Comparison of ENCODE assay signal across 12 cellular contexts in the genomic region with DNA sequence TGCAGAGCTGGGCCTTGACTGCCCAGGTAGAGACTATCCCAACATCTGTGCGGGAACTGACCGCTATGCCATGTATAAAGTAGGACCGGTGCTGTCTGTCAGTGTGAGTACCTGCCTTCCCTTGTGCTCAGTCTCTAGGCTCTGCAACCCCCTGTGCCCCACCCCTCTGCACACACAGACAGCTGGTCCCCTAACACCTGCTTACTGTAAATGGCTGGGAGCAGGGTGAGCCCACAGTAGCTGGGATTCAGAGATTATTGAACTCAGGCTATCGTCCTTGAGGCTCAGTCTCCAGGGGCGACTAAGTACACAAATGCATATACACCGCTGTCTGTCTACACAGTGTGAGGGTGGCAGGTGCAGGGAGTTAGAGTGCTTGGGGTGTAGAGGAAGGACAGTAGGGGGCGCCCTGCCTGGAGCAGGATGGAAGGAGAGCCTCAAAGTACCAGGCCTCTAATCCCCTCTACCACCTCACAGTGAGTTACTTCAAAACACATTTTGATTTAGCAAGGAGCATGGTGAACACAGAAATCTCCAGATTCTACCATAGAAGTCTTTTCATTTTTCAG. TPM values are rescaled to one million over a fixed set of nuclear protein-coding genes. Genes with fewer than 3 reads are reported as not detected.
A peak's percentile ranks its signal among the peaks of the same experiment; 100 is the strongest.
DNase-seq lines count a peak whose midpoint lies in the region; ATAC-seq, FAIRE-seq and TF ChIP-seq lines count a peak whose summit lies in the region.
"Had no signal": no experiment of that assay in that cellular context is flagged by ENCODE, and none has a peak within 500 bp of the region (broad histone marks: within the 10 kb centered on the region; RNA-seq: fewer than 3 reads in every experiment).

No MANE protein-coding gene starts in this region.

- no peaks in the 10 kb centered on the region for H3K9me3 Mint-ChIP-seq in activated T-helper 1 cell treated with anti-CD3 and anti-CD28 coated beads, Interleukin-12 subunit alpha, Interleukin-12 subunit beta, Interleukin-2, Interleukin-4 antibody, amounts not matched to agents 30 ng/mL and 10 ng/mL and 1 ng/mL, durations not matched to agents 14 hours and 24 hours and 36 hours
- H3K9me3 Mint-ChIP-seq in type B pancreatic cell, result no peaks in the 10 kb centered on the region
- H3K9me3 Mint-ChIP-seq: activated T-cell treated with anti-CD3 and anti-CD28 coated beads, Interleukin-2, amount 50 U/mL, for 4 hours had no signal

- peak overlapping the region; percentile 55 for H3K27ac Mint-ChIP-seq in activated T-helper 1 cell treated with anti-CD3 and anti-CD28 coated beads, Interleukin-12 subunit alpha, Interleukin-12 subunit beta, Interleukin-2, Interleukin-4 antibody, amounts not matched to agents 30 ng/mL and 10 ng/mL and 1 ng/mL, durations not matched to agents 14 hours and 24 hours and 36 hours
- no peak overlapping the region for H3K27ac Mint-ChIP-seq in type B pancreatic cell

- CTCF ChIA-PET in BJ (lab: Yijun Ruan, JAX), result interaction anchor here (1.3 to 4.5 kb wide), 4 partner anchors 8 to 133 kb away, joined by 3 to 32 read pairs (median 12); no protein-coding TSS in a partner anchor

- no peaks in the 10 kb centered on the region for H3K9me3 ChIP-seq in keratinocyte (ENCODE audit: control insufficient read depth, low read depth, low read length)
- H3K9me3 ChIP-seq: heart left ventricle had no signal

- H3K4me3 Mint-ChIP-seq in activated T-helper 1 cell treated with anti-CD3 and anti-CD28 coated beads, Interleukin-12 subunit alpha, Interleukin-12 subunit beta, Interleukin-2, Interleukin-4 antibody, amounts not matched to agents 30 ng/mL and 10 ng/mL and 1 ng/mL, durations not matched to agents 14 hours and 24 hours and 36 hours, result no peak overlapping the region
- H3K4me3 Mint-ChIP-seq in type B pancreatic cell, result no peak overlapping the region
- H3K4me3 Mint-ChIP-seq: activated T-cell treated with anti-CD3 and anti-CD28 coated beads, Interleukin-2, amount 50 U/mL, for 4 hours had no signal

- H3K4me1 Mint-ChIP-seq in activated T-helper 1 cell treated with anti-CD3 and anti-CD28 coated beads, Interleukin-12 subunit alpha, Interleukin-12 subunit beta, Interleukin-2, Interleukin-4 antibody, amounts not matched to agents 30 ng/mL and 10 ng/mL and 1 ng/mL, durations not matched to agents 14 hours and 24 hours and 36 hours (ENCODE audit: low read depth), result peaks cover 48% of the 10 kb centered on the region
- peaks cover 5% of the 10 kb centered on the region for H3K4me1 Mint-ChIP-seq in type B pancreatic cell (ENCODE audit: unreplicated experiment)

- H3K27ac ChIP-seq in keratinocyte (ENCODE audit: control insufficient read depth, insufficient read depth, low read length), result no peak overlapping the region
- H3K27ac ChIP-seq: heart left ventricle had no signal

- H3K27me3 ChIP-seq in BJ (ENCODE audit: control insufficient read depth, insufficient read depth, low read length) (no peaks in the 10 kb centered on the region), H7 (ENCODE audit: control insufficient read depth, insufficient read depth, low read length) (no peaks in the 10 kb centered on the region), keratinocyte (ENCODE audit: control insufficient read depth, extremely low read depth, insufficient read depth, low read length) (no peaks in the 10 kb centered on the region)
- H3K27me3 ChIP-seq: heart left ventricle had no signal

- H3K27me3 Mint-ChIP-seq in activated T-helper 1 cell treated with anti-CD3 and anti-CD28 coated beads, Interleukin-12 subunit alpha, Interleukin-12 subunit beta, Interleukin-2, Interleukin-4 antibody, amounts not matched to agents 30 ng/mL and 10 ng/mL and 1 ng/mL, durations not matched to agents 14 hours and 24 hours and 36 hours (ENCODE audit: insufficient read depth), result no peaks in the 10 kb centered on the region
- no peaks in the 10 kb centered on the region for H3K27me3 Mint-ChIP-seq in type B pancreatic cell

- intact Hi-C loops in activated T-helper 1 cell treated with anti-CD3 and anti-CD28 coated beads, Interleukin-12 subunit alpha, Interleukin-12 subunit beta, Interleukin-2, Interleukin-4 antibody, amounts not matched to agents 30 ng/mL and 10 ng/mL and 1 ng/mL, durations not matched to agents 14 hours and 24 hours and 36 hours (cut with micrococcal nuclease), result no loop called here

- H3K79me2 ChIP-seq in keratinocyte (ENCODE audit: control insufficient read depth, insufficient read depth, low read length), result peaks cover 39% of the 10 kb centered on the region

- peaks cover 3% of the 10 kb centered on the region for H3K9me1 ChIP-seq in keratinocyte (ENCODE audit: control insufficient read depth, extremely low read depth, insufficient read depth, low read length)

- POLR2A ChIA-PET in BJ (lab: Charles Lee), result no interaction called here

- peaks cover 22% of the 10 kb centered on the region for H3K36me3 ChIP-seq in BJ (ENCODE audit: control insufficient read depth, insufficient read depth, low read length)
- peaks cover 39% of the 10 kb centered on the region for H3K36me3 ChIP-seq in H7 (replicated peaks; ENCODE audit: control insufficient read depth, insufficient read depth, low read length)
- H3K36me3 ChIP-seq in keratinocyte (ENCODE audit: control insufficient read depth in 2 of 2, extremely low read depth in 1 of 2, insufficient read depth in 2 of 2, low read length in 2 of 2), result peaks cover 62 to 88% of the 10 kb centered on the region in 2 experiments

- H2AFZ ChIP-seq in keratinocyte (ENCODE audit: control insufficient read depth, low read length), result no peak overlapping the region

- ATAC-seq in HG02852 (IDR thresholded peaks at IDR 0.05; ENCODE audit: unreplicated experiment), result no peak
- ATAC-seq in HG03039 (IDR thresholded peaks at IDR 0.05; ENCODE audit: unreplicated experiment), result no peak
- ATAC-seq in HG03520 (IDR thresholded peaks at IDR 0.05; ENCODE audit: unreplicated experiment), result no peak

- H3K36me3 Mint-ChIP-seq in activated T-helper 1 cell treated with anti-CD3 and anti-CD28 coated beads, Interleukin-12 subunit alpha, Interleukin-12 subunit beta, Interleukin-2, Interleukin-4 antibody, amounts not matched to agents 30 ng/mL and 10 ng/mL and 1 ng/mL, durations not matched to agents 14 hours and 24 hours and 36 hours (ENCODE audit: low read depth), result peaks cover 62% of the 10 kb centered on the region
- H3K36me3 Mint-ChIP-seq in type B pancreatic cell, result no peaks in the 10 kb centered on the region

- no peak for FAIRE-seq in keratinocyte (lab: Jason Lieb, UNC)
- FAIRE-seq: GM18507 had no signal

- H3K9ac ChIP-seq in keratinocyte (ENCODE audit: control insufficient read depth, extremely low read depth, insufficient read depth, low read length), result no peak overlapping the region

- peaks cover 8% of the 10 kb centered on the region for H3K4me1 ChIP-seq in keratinocyte (ENCODE audit: control insufficient read depth, extremely low read depth, insufficient read depth, low read length)

- peak; percentile 22; the same call in 1 of the 2 replicates for TF ChIP-seq CTCF in BJ (IDR thresholded peaks at IDR 0.05; ENCODE audit: insufficient read depth, low read depth, low read length)
- peak; percentile 49 to 71 (median 56) for TF ChIP-seq CTCF in keratinocyte (optimal IDR thresholded peaks at IDR 0.05 in 1 of 3, IDR thresholded peaks at IDR 0.05 in 1 of 3, conservative IDR thresholded peaks at IDR 0.05 in 1 of 3; ENCODE audit: extremely low read depth in 1 of 3, insufficient read depth in 2 of 3, low read length in 3 of 3)
- TF ChIP-seq CTCF in type B pancreatic cell (conservative IDR thresholded peaks at IDR 0.05), result no peak

- H4K20me1 ChIP-seq in keratinocyte (ENCODE audit: control insufficient read depth, extremely low read depth, insufficient read depth, low read length), result peaks cover 41% of the 10 kb centered on the region

- DNase-seq in BJ (ENCODE audit: low read depth) (no peak), H7 (peak; percentile 68), keratinocyte (ENCODE audit: low read depth, low spot score) (no peak), type B pancreatic cell (ENCODE audit: extremely low spot score, unreplicated experiment) (no peak)
- no peak for DNase-seq in activated T-helper 1 cell treated with anti-CD3 and anti-CD28 coated beads, Interleukin-12 subunit alpha, Interleukin-12 subunit beta, Interleukin-2, Interleukin-4 antibody, amounts not matched to agents 30 ng/mL and 10 ng/mL and 1 ng/mL, durations not matched to agents 14 hours and 24 hours and 36 hours (ENCODE audit: low spot score)
- DNase-seq: activated T-cell treated with anti-CD3 and anti-CD28 coated beads, Interleukin-2, amount 50 U/mL, for 4 hours; heart left ventricle; NCI-H524 treated with DMSO at 0.1 percent for 48 hours had no signal

- no peak overlapping the region for H3K4me2 ChIP-seq in keratinocyte (ENCODE audit: control insufficient read depth, extremely low read depth, insufficient read depth, low read depth, low read length)

- H3K4me3 ChIP-seq in BJ (ENCODE audit: low read depth, low read length) (no peak overlapping the region), H7 (ENCODE audit: insufficient read depth, low read depth, low read length) (no peak overlapping the region), keratinocyte (ENCODE audit: control insufficient read depth in 2 of 3, extremely low read depth in 1 of 3, insufficient read depth in 2 of 3, low read depth in 1 of 3, low read length in 3 of 3) (no peak overlapping the region)
- H3K4me3 ChIP-seq: heart left ventricle had no signal

- dilution Hi-C loops in keratinocyte (cut with MboI; ENCODE audit: extremely low pct_ligation_motif_present, low sequenced_read_pairs), result no loop called here

RNA-seq across cellular contexts. Expression of a gene that starts 12.9 kb away (rescaled TPM):
- polyA plus RNA-seq in BJ (2011; rRNA removed) (19.2 and 25.1 TPM in 2 replicates), keratinocyte (165 to 226 TPM (median 202 TPM) in 3 replicates)
- 5.2 and 7.4 TPM in 2 replicates for polyA minus RNA-seq in BJ (2011; rRNA and poly(A)+ RNA removed)
- 32.7 and 46.1 TPM in 2 replicates for total RNA-seq in H7 (2014; rRNA removed; shearing (Covaris generic))
- 51.6 and 55.4 TPM in 2 replicates for total RNA-seq in activated T-helper 1 cell treated with anti-CD3 and anti-CD28 coated beads, Interleukin-12 subunit alpha, Interleukin-12 subunit beta, Interleukin-2, Interleukin-4 antibody, amounts not matched to agents 30 ng/mL and 10 ng/mL and 1 ng/mL, durations not matched to agents 14 hours and 24 hours and 36 hours
- 303 TPM for polyA plus RNA-seq in keratinocyte (2011; ENCODE audit: low read depth)
- polyA plus RNA-seq in keratinocyte (2011; cell fraction: cytosol; rRNA removed), result 124 and 240 TPM in 2 replicates
- 328 and 366 TPM in 2 replicates for polyA plus RNA-seq in keratinocyte (2011; cell fraction: nucleus; rRNA removed)
- 177 and 511 TPM in 2 replicates for polyA plus RNA-seq in keratinocyte (2012; ENCODE audit: low replicate concordance)
- 120 to 141 TPM (median 124 TPM) in 3 replicates for polyA minus RNA-seq in keratinocyte
- 141 TPM for polyA minus RNA-seq in keratinocyte (2011; cell fraction: cytosol; rRNA and poly(A)+ RNA removed)
- polyA minus RNA-seq in keratinocyte (2011; cell fraction: nucleus; rRNA and poly(A)+ RNA removed), result 105 and 108 TPM in 2 replicates
- total RNA-seq in type B pancreatic cell (ENCODE audit: low replicate concordance), result 14.3 and 15.8 TPM in 2 replicates
